Comparison of ENCODE assay signal across 1 cellular context in genomic region chr5:176489077-176489476, GRCh38.
TF ChIP-seq lines count a peak whose summit lies in the region.

No MANE protein-coding gene starts in this region.

TF ChIP-seq in WTC11, 78 proteins besides CTCF, POLR2A, EP300 and RAD21 (continued from another document):
- TF ChIP-seq CREB1 (CRISPR knock-in tag; IDR thresholded peaks at IDR 0.05) (no peak), ZNF532 (CRISPR knock-in tag; IDR thresholded peaks at IDR 0.05; ENCODE audit: borderline replicate concordance) (no peak), EMX1 (CRISPR knock-in tag; IDR thresholded peaks at IDR 0.05) (no peak), HMGXB4 (CRISPR knock-in tag; IDR thresholded peaks at IDR 0.05) (no peak)
